16 cellular contexts compared by ENCODE assay signal in the genomic region with DNA sequence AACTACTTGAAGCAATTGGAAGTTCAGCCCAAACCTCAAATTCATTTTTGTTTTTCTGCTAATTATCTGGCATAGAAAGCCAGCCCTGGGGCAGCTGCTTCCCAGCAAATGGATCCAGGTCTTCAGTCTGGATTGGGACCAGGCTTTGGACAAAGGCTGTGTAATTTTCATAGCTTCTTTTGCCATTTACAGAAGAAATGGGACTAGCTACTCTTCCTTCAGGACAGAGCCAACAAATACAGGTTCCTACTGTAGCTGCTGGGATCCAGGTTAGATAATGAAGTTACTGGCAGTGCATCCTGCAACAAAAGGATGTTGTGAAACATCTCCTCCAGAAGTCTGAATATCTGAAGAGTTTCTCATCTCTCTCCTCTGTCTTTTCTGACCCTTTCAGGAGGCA.
DNase-seq lines count a peak whose midpoint lies in the region; ATAC-seq and TF ChIP-seq lines count a peak whose summit lies in the region.
"Had no signal": no experiment of that assay in that cellular context is flagged by ENCODE, and none has a peak within 500 bp of the region (broad histone marks: within the 10 kb centered on the region; RNA-seq: fewer than 3 reads in every experiment).

No MANE protein-coding gene starts in this region.

- H3K4me1 ChIP-seq in adipocyte (ENCODE audit: control insufficient read depth, insufficient read depth, low read length) (peaks cover 15% of the 10 kb centered on the region), foreskin keratinocyte (peaks cover 64% of the 10 kb centered on the region), skeletal muscle tissue (ENCODE audit: control insufficient read depth in 3 of 3, insufficient read depth in 3 of 3, low read length in 3 of 3) (peaks cover 0 to 3% (median 0%) of the 10 kb centered on the region in 3 donors)
- H3K4me1 ChIP-seq: pancreas had no signal

- TF ChIP-seq CTCF in foreskin keratinocyte (conservative IDR thresholded peaks at IDR 0.05) = no peak

- H3K9ac ChIP-seq in adipocyte (ENCODE audit: low read length) (no peak overlapping the region), skeletal muscle tissue (ENCODE audit: low read depth in 1 of 3, low read length in 3 of 3) (no peak overlapping the region)

- ATAC-seq in foreskin keratinocyte = no peak

- peak; percentile 65 for DNase-seq in GM03348 (ENCODE audit: low spot score)
- DNase-seq in adipocyte (ENCODE audit: low read depth) = peak; percentile 40
- peak in 1 of 2 donors; percentile 79 for DNase-seq in foreskin keratinocyte
- DNase-seq in NCI-H510A (lab: John Stamatoyannopoulos, UW) = no peak
- no peak for DNase-seq in stimulated activated CD4-positive, alpha-beta T cell treated with anti-CD3 and anti-CD28 coated beads, Interleukin-4, amount 100 ng/mL, for 4 hours
- no peak for DNase-seq in HuH-7 (ENCODE audit: low spot score)
- no peak for DNase-seq in stimulated activated CD8-positive, alpha-beta memory T cell treated with anti-CD3 and anti-CD28 coated beads, Interleukin-4, amount 100 ng/mL, for 48 hours
- DNase-seq: activated CD4-positive, CD25-positive, alpha-beta regulatory T cell; activated T-cell treated with anti-CD3 and anti-CD28 coated beads for 4 hours; CD4-positive, alpha-beta T cell; NCI-H146; NK-92 treated with Interleukin-12 subunit alpha and Interleukin-12 subunit beta, amount 100 ng/mL, for 24 hours; stimulated activated CD4-positive, alpha-beta T cell treated with anti-CD3 and anti-CD28 coated beads, Interleukin-2, amount 100 ng/mL, for 48 hours; stimulated activated naive CD4-positive, alpha-beta T cell treated with Interleukin-2 at 50 U/mL for 16 hours had no signal

- H3K27ac ChIP-seq in foreskin keratinocyte = peak overlapping the region; percentile 89
- peak overlapping the region; percentile 47 for H3K27ac ChIP-seq in skeletal muscle tissue (ENCODE audit: low read depth, low read length)
- H3K27ac ChIP-seq: pancreas had no signal

- H3K36me3 ChIP-seq in adipocyte (ENCODE audit: control insufficient read depth, insufficient read depth, low read length, severe bottlenecking) (no peaks in the 10 kb centered on the region), skeletal muscle tissue (ENCODE audit: control insufficient read depth in 3 of 3, insufficient read depth in 3 of 3, low read length in 3 of 3) (no peaks in the 10 kb centered on the region)
- H3K36me3 ChIP-seq: pancreas had no signal

- H3K4me3 ChIP-seq in adipocyte (ENCODE audit: low read length) (no peak overlapping the region), skeletal muscle tissue (ENCODE audit: low read length in 3 of 3) (no peak overlapping the region)
- H3K4me3 ChIP-seq: pancreas had no signal

- H3K27me3 ChIP-seq in adipocyte (replicated peaks; ENCODE audit: control insufficient read depth, insufficient read depth, low read length) (peaks cover 3% of the 10 kb centered on the region), foreskin keratinocyte (no peaks in the 10 kb centered on the region), skeletal muscle tissue (ENCODE audit: control insufficient read depth in 3 of 3, insufficient read depth in 3 of 3, low read length in 3 of 3) (peaks cover 0 to 5% (median 0%) of the 10 kb centered on the region in 3 donors)
- H3K27me3 ChIP-seq: pancreas had no signal

- no peaks in the 10 kb centered on the region for H3K9me3 ChIP-seq in adipocyte (ENCODE audit: control insufficient read depth, low read length)
- H3K9me3 ChIP-seq in skeletal muscle tissue (ENCODE audit: control insufficient read depth in 3 of 3, low read length in 3 of 3) = no peaks in the 10 kb centered on the region
- H3K9me3 ChIP-seq: pancreas had no signal

Comparison
In these comparisons a context has a peak if more than half of its experiments do, and no peak if none do; other contexts are left out.
1. DNase-seq: peak in GM03348 (single experiment) and adipocyte (single experiment); none in NCI-H510A (single experiment), stimulated activated CD4-positive, alpha-beta T cell treated with anti-CD3 and anti-CD28 coated beads, Interleukin-4, amount 100 ng/mL, for 4 hours (0 of 2), HuH-7 (single experiment) and stimulated activated CD8-positive, alpha-beta memory T cell treated with anti-CD3 and anti-CD28 coated beads, Interleukin-4, amount 100 ng/mL, for 48 hours (single experiment).